20 cellular contexts compared by ENCODE assay signal in the genomic region with DNA sequence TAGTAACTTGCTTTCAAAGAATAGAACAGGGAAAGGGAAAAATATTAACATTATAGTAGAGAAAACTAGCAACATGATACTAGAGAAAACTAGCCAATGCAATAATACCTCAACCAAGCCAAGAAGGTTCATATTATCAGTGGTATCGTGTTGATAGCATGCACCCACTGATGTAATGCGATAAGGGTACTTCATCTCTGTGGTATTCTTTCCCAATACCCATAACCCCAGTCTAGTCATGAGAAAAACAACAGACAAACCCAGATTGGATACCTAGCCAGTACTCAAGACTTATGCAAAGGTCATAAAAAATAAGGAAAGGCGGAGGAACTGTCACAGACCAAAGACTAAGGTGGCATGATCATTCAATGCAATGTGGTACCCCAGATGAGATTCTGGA.
"Had no signal": no experiment of that assay in that cellular context is flagged by ENCODE, and none has a peak within 500 bp of the region (broad histone marks: within the 10 kb centered on the region; RNA-seq: fewer than 3 reads in every experiment).

No MANE protein-coding gene starts in this region.

- H3K9ac ChIP-seq: KMS-11 had no signal

- H3K4me1 ChIP-seq: ascending aorta, Peyer's patch, SJCRH30 had no signal

- H3K4me2 ChIP-seq: KMS-11 had no signal

- DNase-seq: activated CD4-positive, alpha-beta T cell treated with anti-CD3 and anti-CD28 coated beads for 4 hours; activated CD8-positive, alpha-beta memory T cell treated with anti-CD3 and anti-CD28 coated beads, Interleukin-2, amount 50 U/mL, for 4 hours; activated CD8-positive, alpha-beta T cell treated with anti-CD3 and anti-CD28 coated beads for 36 hours; activated effector memory CD4-positive, alpha-beta T cell treated with Interleukin-2 at 50 U/mL for 16 hours; activated naive CD4-positive, alpha-beta T cell; amniotic stem cell; MM.1S; NCI-H1105; NCI-H1436; NCI-H1694 treated with DMSO at 0.1 percent for 48 hours; NCI-H2081; NCI-H510A treated with DMSO at 0.1 percent for 48 hours; NCI-H69; Peyer's patch; Right ventricle myocardium superior; SJCRH30; SW 1271 had no signal

- H3K9me3 ChIP-seq: ascending aorta, Peyer's patch, SJCRH30 had no signal

- H3K27ac ChIP-seq: ascending aorta, KMS-11, Peyer's patch, RWPE1, SJCRH30 had no signal

- H3K36me3 ChIP-seq: SJCRH30 had no signal

- H3K27me3 ChIP-seq: ascending aorta, Peyer's patch, SJCRH30 had no signal

- H3K4me3 ChIP-seq: ascending aorta, Peyer's patch, SJCRH30 had no signal
